Comparison of ENCODE assay signal across 21 cellular contexts in the genomic region with DNA sequence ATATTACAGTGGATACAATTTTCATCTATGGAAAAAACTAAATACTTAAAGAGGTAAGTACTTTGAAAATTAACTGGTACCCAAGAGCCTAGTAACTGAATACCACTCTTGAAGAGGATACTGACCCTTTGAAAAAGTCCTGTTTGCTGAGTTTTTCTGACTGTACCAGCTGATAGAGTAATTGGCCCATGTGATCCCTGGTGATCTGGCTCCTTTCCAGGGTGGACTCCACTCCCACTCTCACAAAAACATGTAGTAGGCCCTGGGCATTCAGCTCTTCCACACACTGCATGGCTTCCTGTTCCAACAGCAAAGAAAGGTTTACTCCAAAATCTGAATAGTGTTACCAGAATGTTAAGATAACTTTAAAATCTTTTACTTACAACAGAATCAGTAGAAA.
"Had no signal": no experiment of that assay in that cellular context is flagged by ENCODE, and none has a peak within 500 bp of the region (broad histone marks: within the 10 kb centered on the region; RNA-seq: fewer than 3 reads in every experiment).

No MANE protein-coding gene starts in this region.

- H3K27me3 ChIP-seq: adrenal gland, gastrocnemius medialis, transverse colon, vagina had no signal

- H3K9me3 ChIP-seq: adrenal gland, gastrocnemius medialis, transverse colon, vagina had no signal

- ATAC-seq: activated naive CD4-positive, alpha-beta T cell treated with anti-CD3 and anti-CD28 coated beads, Interleukin-2, amount 50 U/mL, for 72 hours; activated T-cell treated with anti-CD3 and anti-CD28 coated beads, Interleukin-2, amount 50 U/mL, for 72 hours; effector memory CD8-positive, alpha-beta T cell; gastrocnemius medialis; left lobe of liver; stimulated activated naive CD8-positive, alpha-beta T cell treated with anti-CD3 and anti-CD28 coated beads, Interleukin-15, Interleukin-2, amounts not matched to agents 100 U/mL and 50 U/mL, for 24 hours had no signal

- DNase-seq: activated CD4-positive, alpha-beta T cell treated with anti-CD3 and anti-CD28 coated beads, Interleukin-2, amount 50 U/mL, for 1 hour; activated CD4-positive, CD25-positive, alpha-beta regulatory T cell treated with anti-CD3 and anti-CD28 coated beads, Interleukin-2, amount 50 U/mL, for 72 hours; activated gamma-delta T cell; activated T-cell treated with anti-CD3 and anti-CD28 coated beads, Interleukin-2, amount 50 U/mL, for 72 hours; adrenal gland; effector memory CD8-positive, alpha-beta T cell; gastrocnemius medialis; head of caudate nucleus; kidney; nephron progenitor cell; stimulated activated CD4-positive, alpha-beta T cell treated with anti-CD3 and anti-CD28 coated beads, Interleukin-2, amount 100 ng/mL, for 24 hours; stimulated activated naive CD8-positive, alpha-beta T cell treated with anti-CD3 and anti-CD28 coated beads, Interleukin-15, Interleukin-2, amounts not matched to agents 100 U/mL and 50 U/mL, for 24 hours; T-helper 1 cell; T-helper 9 cell; transverse colon had no signal

- H3K27ac ChIP-seq: adrenal gland, epithelial cell of prostate, gastrocnemius medialis, transverse colon, vagina, VCaP had no signal

- H3K4me1 ChIP-seq: adrenal gland, gastrocnemius medialis, transverse colon, vagina had no signal

- H3K4me3 ChIP-seq: adrenal gland, gastrocnemius medialis, lung, transverse colon, vagina had no signal
